1 cellular context compared by ENCODE assay signal in genomic region chr15:72168833-72169232, GRCh38.
TF ChIP-seq lines count a peak whose summit lies in the region.

No MANE protein-coding gene starts in this region.

TF ChIP-seq in IMR-90, 13 proteins besides CTCF, POLR2A, EP300 and RAD21 (continued from another document):
- TF ChIP-seq RCOR1 (IDR thresholded peaks at IDR 0.05; ENCODE audit: insufficient replicate concordance, low read length) (no peak), MAFK (IDR thresholded peaks at IDR 0.05; ENCODE audit: low read depth, low read length) (no peak), SMC3 (IDR thresholded peaks at IDR 0.05; ENCODE audit: low read depth, low read length) (no peak), CHD1 (IDR thresholded peaks at IDR 0.05; ENCODE audit: low read depth, low read length) (no peak)
